Comparison of ENCODE assay signal across 18 cellular contexts in the genomic region with DNA sequence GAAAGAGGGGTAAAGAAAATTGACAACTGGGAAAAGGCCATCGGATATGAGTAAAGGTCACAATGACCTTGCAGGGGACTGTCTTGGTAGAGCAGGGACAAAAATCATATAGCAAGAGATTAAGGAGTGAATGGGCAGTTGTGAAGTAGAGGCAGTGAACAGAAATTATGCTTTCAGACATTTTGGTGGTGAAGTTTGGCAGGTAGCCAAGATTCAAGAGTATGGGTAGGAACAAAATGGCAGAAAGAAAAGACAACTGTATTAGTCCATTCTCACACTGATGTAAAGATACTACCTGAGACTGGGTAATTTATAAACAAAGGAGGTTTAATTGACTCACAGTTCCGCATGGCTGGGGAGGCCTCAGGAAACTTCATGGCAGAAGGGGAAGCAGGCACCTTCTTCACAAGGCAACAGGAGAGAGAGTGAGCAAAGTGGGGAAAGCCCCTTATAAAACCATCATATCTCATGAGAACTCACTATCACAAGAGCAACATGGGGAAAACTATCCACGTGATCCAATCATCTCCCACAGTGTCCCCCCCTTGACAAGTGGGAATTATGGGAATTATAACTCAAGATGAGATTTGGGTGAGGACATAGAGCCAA.
"Had no signal": no experiment of that assay in that cellular context is flagged by ENCODE, and none has a peak within 500 bp of the region (broad histone marks: within the 10 kb centered on the region; RNA-seq: fewer than 3 reads in every experiment).

No MANE protein-coding gene starts in this region.

- H3K9me3 ChIP-seq: psoas muscle, sigmoid colon, suprapubic skin had no signal

- H3K27ac ChIP-seq: brain microvascular endothelial cell, psoas muscle, sigmoid colon, suprapubic skin had no signal

- H3K4me1 ChIP-seq: psoas muscle, sigmoid colon had no signal

- DNase-seq: activated CD4-positive, alpha-beta T cell treated with anti-CD3 and anti-CD28 coated beads, Interleukin-2, amount 50 U/mL, for 4 hours; activated CD4-positive, CD25-positive, alpha-beta regulatory T cell treated with anti-CD3 and anti-CD28 coated beads, Interleukin-2, amount 50 U/mL, for 72 hours; activated CD8-positive, alpha-beta memory T cell treated with anti-CD3 and anti-CD28 coated beads, Interleukin-2, amount 10 ng/mL, durations not matched to agents 7 days and 5 days; activated gamma-delta T cell treated with Interleukin-2 at 50 U/mL for 16 hours; activated naive CD8-positive, alpha-beta T cell treated with anti-CD3 and anti-CD28 coated beads for 36 hours; activated T-cell treated with anti-CD3 and anti-CD28 coated beads, Interleukin-2, amount 50 U/mL, for 4 hours; brain microvascular endothelial cell; cerebellar nuclear complex; erythroblast; left ventricle myocardium superior; mesenchymal stem cell; occipital lobe; psoas muscle; sigmoid colon; stimulated activated CD4-positive, alpha-beta T cell treated with anti-CD3 and anti-CD28 coated beads, Interleukin-12 subunit alpha, Interleukin-12 subunit beta, amount 100 ng/mL, for 4 hours; stimulated activated CD4-positive, alpha-beta T cell treated with anti-CD3 and anti-CD28 coated beads, Interleukin-2, amount 100 ng/mL, for 48 hours; stimulated activated naive CD8-positive, alpha-beta T cell treated with anti-CD3 and anti-CD28 coated beads, Interleukin-15, Interleukin-2, amounts not matched to agents 100 U/mL and 50 U/mL, for 24 hours had no signal

- H3K27me3 ChIP-seq: brain microvascular endothelial cell, sigmoid colon, suprapubic skin had no signal

- H3K4me3 ChIP-seq: psoas muscle, sigmoid colon, suprapubic skin had no signal

- H3K36me3 ChIP-seq: brain microvascular endothelial cell, sigmoid colon, suprapubic skin had no signal

- ATAC-seq: activated CD8-positive, alpha-beta memory T cell treated with anti-CD3 and anti-CD28 coated beads, Interleukin-2, amount 10 ng/mL, durations not matched to agents 7 days and 5 days; activated T-cell treated with anti-CD3 and anti-CD28 coated beads, Interleukin-2, amount 50 U/mL, for 4 hours; left ventricle myocardium superior; psoas muscle; stimulated activated naive CD8-positive, alpha-beta T cell treated with anti-CD3 and anti-CD28 coated beads, Interleukin-15, Interleukin-2, amounts not matched to agents 100 U/mL and 50 U/mL, for 24 hours had no signal
